18 cellular contexts compared by ENCODE assay signal in genomic region chr12:124148481-124148880, GRCh38.
DNase-seq lines count a peak whose midpoint lies in the region; ATAC-seq, FAIRE-seq and TF ChIP-seq lines count a peak whose summit lies in the region.
"Had no signal": no experiment of that assay in that cellular context is flagged by ENCODE, and none has a peak within 500 bp of the region (broad histone marks: within the 10 kb centered on the region; RNA-seq: fewer than 3 reads in every experiment).

No MANE protein-coding gene starts in this region.

- no peak for TF ChIP-seq RAD21 in H1 (IDR thresholded peaks at IDR 0.05 in 1 of 2, conservative IDR thresholded peaks at IDR 0.05 in 1 of 2; ENCODE audit: low read depth in 2 of 2, low read length in 2 of 2)

- peak overlapping the region; percentile 87 for H4K91ac ChIP-seq in H1 (replicated peaks; ENCODE audit: insufficient read length, low read length)

- no peaks in the 10 kb centered on the region; a peak in 1 of 8 replicates for H3K36me3 ChIP-seq in H1 (ENCODE audit: control insufficient read depth in 2 of 4, insufficient read depth in 4 of 4, low read length in 3 of 4)
- H3K36me3 ChIP-seq: MG63 had no signal

- H3K4me1 Mint-ChIP-seq in mesothelial cell of epicardium, result peaks cover 69% of the 10 kb centered on the region

- no peaks in the 10 kb centered on the region for H3K27me3 Mint-ChIP-seq in mesothelial cell of epicardium (ENCODE audit: low read depth)

- peak overlapping the region; percentile 4 for H3K4ac ChIP-seq in H1 (replicated peaks; ENCODE audit: insufficient read length, low read depth, low read length)

- no peak overlapping the region for H2BK15ac ChIP-seq in H1 (ENCODE audit: low read length)

- H3K27ac ChIP-seq in H1 (ENCODE audit: low read depth, low read length) (no peak overlapping the region), foreskin keratinocyte (no peak overlapping the region)
- H3K27ac ChIP-seq: RWPE1 had no signal

- no peaks in the 10 kb centered on the region for H3K79me2 ChIP-seq in H1 (ENCODE audit: control insufficient read depth in 1 of 2, insufficient read depth in 2 of 2, low read length in 2 of 2)

- peak overlapping the region; percentile 79; the same call in 1 of the 2 replicates for H2BK5ac ChIP-seq in H1 (ENCODE audit: low read depth, low read length)

- TF ChIP-seq EP300 in H1 (IDR thresholded peaks at IDR 0.05; ENCODE audit: borderline replicate concordance in 1 of 2, low read depth in 2 of 2, low read length in 2 of 2), result no peak

- no peak overlapping the region for H3K9ac ChIP-seq in H1 (replicated peaks in 1 of 4; ENCODE audit: extremely low read depth in 1 of 4, low read depth in 3 of 4, low read length in 3 of 4)

- no peak overlapping the region for H3K56ac ChIP-seq in H1 (replicated peaks; ENCODE audit: insufficient read length, low read depth, low read length)

- FAIRE-seq in H1 (lab: Jason Lieb, UNC), result no peak
- FAIRE-seq: GM12892 had no signal

- no peak for TF ChIP-seq CTCF in H1 (IDR thresholded peaks at IDR 0.05; ENCODE audit: control extremely low read depth in 1 of 3, insufficient read depth in 1 of 3, low read depth in 1 of 3, low read length in 3 of 3)
- TF ChIP-seq CTCF in mesothelial cell of epicardium (IDR thresholded peaks at IDR 0.05; ENCODE audit: unreplicated experiment), result no peak
- TF ChIP-seq CTCF in foreskin keratinocyte (conservative IDR thresholded peaks at IDR 0.05), result no peak

- no peak for ATAC-seq in GM18520 (IDR thresholded peaks at IDR 0.05; ENCODE audit: unreplicated experiment)
- ATAC-seq in foreskin keratinocyte, result no peak

- peaks cover 4% of the 10 kb centered on the region in 2 experiments; a peak in 3 of 4 replicates for H3K9me3 ChIP-seq in H1 (ENCODE audit: insufficient read depth in 2 of 2, low read depth in 1 of 2, low read length in 1 of 2)
- H3K9me3 ChIP-seq: MG63 had no signal

- CTCF ChIA-PET in H1 (lab: Charles Lee; ENCODE audit: partially characterized antibody), result interaction anchor here (0.8 to 2.8 kb wide), 8 partner anchors 9 to 112 kb away, joined by 3 to 12 read pairs (median 4); no protein-coding TSS in a partner anchor

- H4K20me1 ChIP-seq in H1 (replicated peaks in 1 of 2; ENCODE audit: control insufficient read depth in 1 of 2, insufficient read depth in 2 of 2, low read length in 2 of 2), result no peaks in the 10 kb centered on the region

- H4K8ac ChIP-seq in H1 (ENCODE audit: extremely low read depth, insufficient read depth, low read length), result no peak overlapping the region

- no peak overlapping the region for H3K4me3 ChIP-seq in H1 (ENCODE audit: extremely low read depth in 1 of 4, insufficient read depth in 2 of 4, low read depth in 3 of 4, low read length in 4 of 4)
- H3K4me3 ChIP-seq: MG63 had no signal

- H3K9me3 Mint-ChIP-seq in mesothelial cell of epicardium, result peaks cover 16% of the 10 kb centered on the region

- 77% methylated on average over 5 of the region's 5 CpGs; no CpG with 5 or more reads in 1 of the 2 experiments for WGBS in H1 (ENCODE audit: extremely low coverage in 1 of 2, insufficient coverage in 1 of 2, insufficient read length in 1 of 2, insufficient replicate concordance in 2 of 2, low coverage in 1 of 2, low lambda C conversion rate in 2 of 2, missing lambda C conversion rate in 1 of 2), 2 experiments

- no peak for TF ChIP-seq POLR2A in H1 (IDR thresholded peaks at IDR 0.05; ENCODE audit: control extremely low read depth in 1 of 2, low read depth in 2 of 2, low read length in 2 of 2)

- H3K27ac Mint-ChIP-seq in mesothelial cell of epicardium, result peak overlapping the region; percentile 97
- H3K27ac Mint-ChIP-seq: CD4-positive, alpha-beta T cell had no signal

- H3K27me3 ChIP-seq in H1 (replicated peaks in 1 of 4; ENCODE audit: control insufficient read depth in 3 of 4, extremely low read depth in 1 of 4, insufficient read depth in 3 of 4, low read length in 3 of 4) (peaks cover 0 to 2% (median 0%) of the 10 kb centered on the region in 4 experiments; a peak in 2 of 7 replicates), foreskin keratinocyte (no peaks in the 10 kb centered on the region)
- H3K27me3 ChIP-seq: MG63 had no signal

- no peaks in the 10 kb centered on the region for H3K79me1 ChIP-seq in H1 (ENCODE audit: low read depth, low read length)

- H2BK12ac ChIP-seq in H1 (ENCODE audit: low read depth, low read length), result peak overlapping the region; percentile 96; the same call in 1 of the 2 replicates

- peaks cover 0 to 20% (median 8%) of the 10 kb centered on the region in 4 experiments; a peak in 4 of 7 replicates for H3K4me1 ChIP-seq in H1 (replicated peaks in 1 of 4; ENCODE audit: control insufficient read depth in 3 of 4, insufficient read depth in 4 of 4, low read length in 3 of 4)
- no peaks in the 10 kb centered on the region for H3K4me1 ChIP-seq in foreskin keratinocyte

- H4K5ac ChIP-seq in H1 (ENCODE audit: insufficient read length, low read depth, low read length), result no peak overlapping the region

- H3K18ac ChIP-seq in H1 (ENCODE audit: extremely low read depth, low read length), result peak overlapping the region; percentile 51; the same call in 1 of the 2 replicates

- H2BK120ac ChIP-seq in H1 (replicated peaks; ENCODE audit: low read depth, low read length), result peak overlapping the region; percentile 0

- H3K36me3 Mint-ChIP-seq in mesothelial cell of epicardium, result peaks cover 26% of the 10 kb centered on the region

- H2AFZ ChIP-seq in H1 (ENCODE audit: low read length), result no peak overlapping the region

- no peak overlapping the region for H3K4me2 ChIP-seq in H1 (ENCODE audit: insufficient read depth in 1 of 2, low read depth in 2 of 2, low read length in 2 of 2)

- no peaks in the 10 kb centered on the region; the same call in 1 of the 2 replicates for H3K23me2 ChIP-seq in H1 (ENCODE audit: low read depth, low read length)

- H3K23ac ChIP-seq in H1 (ENCODE audit: insufficient read length), result no peak overlapping the region

- peak; percentile 8 for DNase-seq in EH (ENCODE audit: low read depth)
- DNase-seq in NCI-H524 (lab: John Stamatoyannopoulos, UW), result peak; percentile 50 to 87
- DNase-seq in H1 (ENCODE audit: low read depth in 1 of 2, low spot score in 2 of 2), result no peak
- no peak for DNase-seq in mesothelial cell of epicardium (ENCODE audit: low spot score in 2 of 2, unreplicated experiment in 2 of 2)
- no peak for DNase-seq in NCI-H1694 (lab: John Stamatoyannopoulos, UW)
- no peak for DNase-seq in foreskin keratinocyte
- DNase-seq in RPMI8226, result no peak
- DNase-seq: CD4-positive, alpha-beta T cell; DMS79 treated with DMSO at 0.1 percent for 48 hours; GF-D8; MG63; NCI-H1092 treated with DMSO at 0.1 percent for 48 hours; NCI-H510A treated with DMSO at 0.1 percent for 48 hours; NK-92 treated with Interleukin-12 subunit alpha and Interleukin-12 subunit beta, amount 100 ng/mL, for 24 hours; SW 1271 had no signal

- POLR2A ChIA-PET in H1 (lab: Charles Lee; ENCODE audit: partially characterized antibody), result interaction anchor here (1.1 to 2.1 kb wide), 4 partner anchors 10 to 174 kb away, joined by 3 to 8 read pairs (median 4); no protein-coding TSS in a partner anchor

- H2AK5ac ChIP-seq in H1 (ENCODE audit: low read depth, low read length), result 0 out of 2 replicates have a peak overlapping the region, but pooled peaks have one; percentile 3

- H3K14ac ChIP-seq in H1 (ENCODE audit: insufficient read length), result no peak overlapping the region

- no peak overlapping the region for H3K4me3 Mint-ChIP-seq in mesothelial cell of epicardium
- H3K4me3 Mint-ChIP-seq: CD4-positive, alpha-beta T cell had no signal

- H2BK20ac ChIP-seq in H1 (ENCODE audit: low read length), result peak overlapping the region; percentile 92; the same call in 1 of the 2 replicates

TF ChIP-seq in H1, 55 proteins besides CTCF, POLR2A, EP300 and RAD21:
- TF ChIP-seq TEAD4 (IDR thresholded peaks at IDR 0.05; ENCODE audit: low read depth, low read length), result no peak
- TF ChIP-seq ASH2L (IDR thresholded peaks at IDR 0.05; ENCODE audit: low read length), result no peak
- no peak for TF ChIP-seq SUZ12 (IDR thresholded peaks at IDR 0.05; ENCODE audit: low read length)
- no peak for TF ChIP-seq BACH1 (IDR thresholded peaks at IDR 0.05; ENCODE audit: low read length)
- no peak for TF ChIP-seq SIX5 (IDR thresholded peaks at IDR 0.05; ENCODE audit: low read depth, low read length)
- no peak for TF ChIP-seq CTBP2 (IDR thresholded peaks at IDR 0.05; ENCODE audit: borderline replicate concordance, insufficient read depth, insufficient read length, low read length)
- no peak for TF ChIP-seq GTF2F1 (IDR thresholded peaks at IDR 0.05; ENCODE audit: borderline replicate concordance, low read depth, low read length)
- TF ChIP-seq, protein P1, sequence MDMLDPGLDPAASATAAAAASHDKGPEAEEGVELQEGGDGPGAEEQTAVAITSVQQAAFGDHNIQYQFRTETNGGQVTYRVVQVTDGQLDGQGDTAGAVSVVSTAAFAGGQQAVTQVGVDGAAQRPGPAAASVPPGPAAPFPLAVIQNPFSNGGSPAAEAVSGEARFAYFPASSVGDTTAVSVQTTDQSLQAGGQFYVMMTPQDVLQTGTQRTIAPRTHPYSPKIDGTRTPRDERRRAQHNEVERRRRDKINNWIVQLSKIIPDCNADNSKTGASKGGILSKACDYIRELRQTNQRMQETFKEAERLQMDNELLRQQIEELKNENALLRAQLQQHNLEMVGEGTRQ (IDR thresholded peaks at IDR 0.05; ENCODE audit: low read length), result no peak
- no peak for TF ChIP-seq KDM1A (IDR thresholded peaks at IDR 0.05; ENCODE audit: borderline replicate concordance, low read length)
- no peak for TF ChIP-seq POU5F1 (IDR thresholded peaks at IDR 0.05; ENCODE audit: low read depth, low read length)
- TF ChIP-seq JUND (IDR thresholded peaks at IDR 0.05; ENCODE audit: low read length), result no peak
- TF ChIP-seq HDAC2 (IDR thresholded peaks at IDR 0.05; ENCODE audit: borderline replicate concordance in 1 of 2, low read depth in 2 of 2, low read length in 2 of 2), result no peak
- TF ChIP-seq RBBP5 (IDR thresholded peaks at IDR 0.05; ENCODE audit: borderline replicate concordance, low read depth, low read length), result no peak
- no peak for TF ChIP-seq CHD1 (IDR thresholded peaks at IDR 0.05; ENCODE audit: low read depth, low read length)
- no peak for TF ChIP-seq SIRT6 (IDR thresholded peaks at IDR 0.05; ENCODE audit: low read length)
- TF ChIP-seq BRCA1 (IDR thresholded peaks at IDR 0.05; ENCODE audit: low read depth, low read length), result no peak
TF ChIP-seq in H1: peak in this region for 0.

Comparison
In these comparisons a context has a peak if more than half of its experiments do, and no peak if none do; other contexts are left out.
1. DNase-seq: peak in EH (single experiment) and NCI-H524 (2 of 2); none in H1 (0 of 2), mesothelial cell of epicardium (0 of 2), NCI-H1694 (single experiment), foreskin keratinocyte (0 of 2) and RPMI8226 (single experiment).